In genomic region chr12:70451528-70451927, GRCh38 we compare ENCODE assay signal across 20 cellular contexts.
"Had no signal": no experiment of that assay in that cellular context is flagged by ENCODE, and none has a peak within 500 bp of the region (broad histone marks: within the 10 kb centered on the region; RNA-seq: fewer than 3 reads in every experiment).

No MANE protein-coding gene starts in this region.

- DNase-seq: cortex of kidney; effector memory CD8-positive, alpha-beta T cell; erythroblast; gastrocnemius medialis; head of caudate nucleus; kidney; left lung; mesendoderm; midbrain; naive thymus-derived CD4-positive, alpha-beta T cell; right lobe of liver; small intestine; stimulated activated CD4-positive, alpha-beta T cell treated with anti-CD3 and anti-CD28 coated beads, Interleukin-15, amount 100 ng/mL, for 24 hours; stimulated activated CD4-positive, alpha-beta T cell treated with anti-CD3 and anti-CD28 coated beads, Interleukin-2, amount 100 ng/mL, for 48 hours; stimulated activated naive B cell treated with anti-CD40 and anti-IgM and Interleukin-4, amounts not matched to agents 10 μg/mL and 1 μg/mL and 100 μg/mL, for 72 hours; upper lobe of left lung had no signal

- H3K4me3 ChIP-seq: gastrocnemius medialis, left lung, neural progenitor cell, right lobe of liver, thoracic aorta, tibial nerve, upper lobe of left lung had no signal

- H3K27me3 ChIP-seq: gastrocnemius medialis, left lung, neural progenitor cell, right lobe of liver, tibial nerve, upper lobe of left lung had no signal

- H3K27ac ChIP-seq: gastrocnemius medialis, left lung, neural progenitor cell, parathyroid adenoma, right lobe of liver, thoracic aorta, tibial nerve, upper lobe of left lung had no signal

- H3K9ac ChIP-seq: neural progenitor cell, parathyroid adenoma had no signal

- H3K9me3 ChIP-seq: gastrocnemius medialis, right lobe of liver had no signal

- H3K4me1 ChIP-seq: gastrocnemius medialis, left lung, neural progenitor cell, parathyroid adenoma, right lobe of liver, tibial nerve, upper lobe of left lung had no signal

- H3K4me2 ChIP-seq: neural progenitor cell had no signal

- H2AFZ ChIP-seq: neural progenitor cell, parathyroid adenoma had no signal

- H3K79me2 ChIP-seq: parathyroid adenoma had no signal

- H3K36me3 ChIP-seq: gastrocnemius medialis, left lung, neural progenitor cell, right lobe of liver, thoracic aorta, upper lobe of left lung had no signal

- ATAC-seq: effector memory CD8-positive, alpha-beta T cell; gastrocnemius medialis; left lung; naive thymus-derived CD4-positive, alpha-beta T cell; right lobe of liver; stimulated activated naive B cell treated with anti-CD40 and anti-IgM and Interleukin-4, amounts not matched to agents 10 μg/mL and 1 μg/mL and 100 μg/mL, for 72 hours had no signal
